Comparison of ENCODE assay signal across 8 cellular contexts in genomic region chr17:42997984-42998938, GRCh38. TPM values are rescaled to one million over a fixed set of nuclear protein-coding genes. Genes with fewer than 3 reads are reported as not detected.
A peak's percentile ranks its signal among the peaks of the same experiment; 100 is the strongest.
DNase-seq lines count a peak whose midpoint lies in the region; ATAC-seq lines count a peak whose summit lies in the region.

Gene RPL27, plus strand, starts transcription at chr17:42998419. Its CDS starts 332 bp downstream, at chr17:42998751.

- peak; percentile 93 for ATAC-seq in GM19467 (IDR thresholded peaks at IDR 0.05; ENCODE audit: unreplicated experiment)
- peak; percentile 93 for ATAC-seq in effector memory CD8-positive, alpha-beta T cell (replicated peaks)
- peak; percentile 93 for ATAC-seq in memory B cell (ENCODE audit: low read depth)

- CTCF ChIA-PET in activated CD8-positive, alpha-beta memory T cell treated with anti-CD3 and anti-CD28 coated beads for 36 hours (lab: Charles Lee): interaction anchor here (0.6 to 1.8 kb wide), 14 partner anchors 9 to 272 kb away, joined by 3 to 8 read pairs (median 4); partner anchors contain the start of genes IFI35, PSME3, PTGES3L and RUNDC1

- peaks cover 52% of the 10 kb centered on the region for H3K36me3 Mint-ChIP-seq in effector memory CD8-positive, alpha-beta T cell (ENCODE audit: insufficient read depth)
- peaks cover 13% of the 10 kb centered on the region for H3K36me3 Mint-ChIP-seq in memory B cell

- H3K27me3 Mint-ChIP-seq in effector memory CD8-positive, alpha-beta T cell: no peaks in the 10 kb centered on the region
- no peaks in the 10 kb centered on the region for H3K27me3 Mint-ChIP-seq in memory B cell

- H3K4me3 Mint-ChIP-seq in effector memory CD8-positive, alpha-beta T cell: peak within 1 kb of the TSS; percentile 92 to 93
- peak within 1 kb of the TSS; percentile 95 for H3K4me3 Mint-ChIP-seq in memory B cell

- H3K9me3 Mint-ChIP-seq in effector memory CD8-positive, alpha-beta T cell: no peaks in the 10 kb centered on the region
- H3K9me3 Mint-ChIP-seq in memory B cell: no peaks in the 10 kb centered on the region

- DNase-seq in CMK (ENCODE audit: low read depth): peak; percentile 99
- peak; percentile 97 for DNase-seq in HS-5 (ENCODE audit: low read depth)
- peak; percentile 90 for DNase-seq in NK-92 treated with Interleukin-12 subunit alpha and Interleukin-12 subunit beta, amount 100 ng/mL, for 24 hours (lab: John Stamatoyannopoulos, UW)
- DNase-seq in effector memory CD8-positive, alpha-beta T cell: peak; percentile 98 to 99 (median 98)
- peak; percentile 94 to 95 for DNase-seq in memory B cell (ENCODE audit: low spot score in 2 of 2)
- peak; percentile 94 for DNase-seq in stimulated activated CD8-positive, alpha-beta memory T cell treated with anti-CD3 and anti-CD28 coated beads, Interleukin-12 subunit alpha, Interleukin-12 subunit beta, amount 100 ng/mL, for 4 hours (ENCODE audit: low read depth)

- peak within 1 kb of the TSS; percentile 99 for H3K27ac Mint-ChIP-seq in effector memory CD8-positive, alpha-beta T cell
- H3K27ac Mint-ChIP-seq in memory B cell: peak within 1 kb of the TSS; percentile 98

- POLR2A ChIA-PET in activated CD8-positive, alpha-beta memory T cell treated with anti-CD3 and anti-CD28 coated beads for 36 hours (lab: Charles Lee): interaction anchor here (0.5 to 2.3 kb wide), 18 partner anchors 9 to 439 kb away, joined by 3 to 24 read pairs (median 4); partner anchors contain the start of genes BECN1, BRCA1, CNTD1 and COA3

- H3K4me1 Mint-ChIP-seq in effector memory CD8-positive, alpha-beta T cell (ENCODE audit: low read depth in 2 of 2): peaks cover 20 to 23% of the 10 kb centered on the region in 2 donors
- H3K4me1 Mint-ChIP-seq in memory B cell: peaks cover 21% of the 10 kb centered on the region

RNA-seq across cellular contexts. Expression of gene RPL27, which starts in this region (rescaled TPM):
- 1,000 to 10,000 TPM; 1,386 to 1,409 TPM for total RNA-seq in activated CD8-positive, alpha-beta memory T cell treated with anti-CD3 and anti-CD28 coated beads for 36 hours

Comparison
In these comparisons a context has a peak if more than half of its experiments do, and no peak if none do; other contexts are left out.
1. Peak in every context shown above with its lines: DNase-seq and ATAC-seq.